In genomic region chr5:38370341-38371100, GRCh38 we compare ENCODE assay signal across 15 cellular contexts.
"Had no signal": no experiment of that assay in that cellular context is flagged by ENCODE, and none has a peak within 500 bp of the region (broad histone marks: within the 10 kb centered on the region; RNA-seq: fewer than 3 reads in every experiment).

No MANE protein-coding gene starts in this region.

- H3K4me1 ChIP-seq: left lung, prostate gland had no signal

- H3K27ac ChIP-seq: left lung, right lobe of liver, thoracic aorta had no signal

- H3K4me3 ChIP-seq: left lung, prostate gland, right lobe of liver, thoracic aorta had no signal

- H3K36me3 ChIP-seq: left lung, prostate gland, right lobe of liver, thoracic aorta had no signal

- H3K27me3 ChIP-seq: left lung, right lobe of liver had no signal

- DNase-seq: activated CD4-positive, alpha-beta memory T cell treated with anti-CD3 and anti-CD28 coated beads, Interleukin-2, amount 10 ng/mL, durations not matched to agents 7 days and 5 days; activated CD4-positive, alpha-beta T cell treated with anti-CD3 and anti-CD28 coated beads for 4 hours; activated T-cell treated with anti-CD3 and anti-CD28 coated beads, Interleukin-2, amount 50 U/mL, for 24 hours; amniotic stem cell; cerebellar nuclear complex; effector memory CD4-positive, alpha-beta T cell; hippocampal formation; left lung; right lobe of liver; stimulated activated CD4-positive, alpha-beta T cell treated with anti-CD3 and anti-CD28 coated beads, Interleukin-12 subunit alpha, Interleukin-12 subunit beta, amount 100 ng/mL, for 4 hours; stimulated activated CD4-positive, alpha-beta T cell treated with anti-CD3 and anti-CD28 coated beads, Interleukin-2, amount 100 ng/mL, for 24 hours had no signal

- ATAC-seq: left lung; stimulated activated effector memory CD8-positive, alpha-beta T cell treated with anti-CD3 and anti-CD28 coated beads, Interleukin-12 subunit alpha, Interleukin-12 subunit beta, amount 100 ng/mL, for 72 hours; WTC11 had no signal

- H3K9me3 ChIP-seq: left lung, prostate gland, right lobe of liver, thoracic aorta had no signal
